In genomic region chr3:194801378-194802124, GRCh38 we compare ENCODE assay signal across 17 cellular contexts.
"Had no signal": no experiment of that assay in that cellular context is flagged by ENCODE, and none has a peak within 500 bp of the region (broad histone marks: within the 10 kb centered on the region; RNA-seq: fewer than 3 reads in every experiment).

No MANE protein-coding gene starts in this region.

- H3K27ac ChIP-seq: breast epithelium, gastroesophageal sphincter, hepatocyte, lower lobe of right lung, ovary, stomach, thoracic aorta had no signal

- H3K36me3 ChIP-seq: breast epithelium, gastroesophageal sphincter, lower lobe of right lung, ovary, stomach, thoracic aorta had no signal

- H3K4me1 Mint-ChIP-seq: activated naive CD8-positive, alpha-beta T cell treated with anti-CD3 and anti-CD28 coated beads, Interleukin-2, amount 10 ng/mL, durations not matched to agents 7 days and 5 days had no signal

- H3K4me1 ChIP-seq: breast epithelium, lower lobe of right lung, stomach had no signal

- H3K27me3 ChIP-seq: breast epithelium, ovary, stomach had no signal

- H3K9me3 ChIP-seq: breast epithelium, lower lobe of right lung, ovary, stomach, thoracic aorta had no signal

- DNase-seq: activated CD4-positive, alpha-beta memory T cell treated with anti-CD3 and anti-CD28 coated beads for 36 hours; activated gamma-delta T cell treated with Interleukin-2 at 50 U/mL for 16 hours; activated naive CD8-positive, alpha-beta T cell treated with anti-CD3 and anti-CD28 coated beads, Interleukin-2, amount 10 ng/mL, durations not matched to agents 7 days and 5 days; activated T-cell treated with anti-CD3 and anti-CD28 coated beads, Interleukin-2, amount 50 U/mL, for 72 hours; effector memory CD4-positive, alpha-beta T cell; kidney; lower lobe of right lung; ovary; stimulated activated CD4-positive, alpha-beta T cell treated with anti-CD3 and anti-CD28 coated beads, Interleukin-15, amount 100 ng/mL, for 24 hours; stimulated activated CD4-positive, alpha-beta T cell treated with anti-CD3 and anti-CD28 coated beads, Interleukin-4, amount 100 ng/mL, for 24 hours; stomach; SW 1271 had no signal

- H3K27ac Mint-ChIP-seq: activated CD4-positive, alpha-beta memory T cell treated with anti-CD3 and anti-CD28 coated beads for 36 hours; activated naive CD8-positive, alpha-beta T cell treated with anti-CD3 and anti-CD28 coated beads, Interleukin-2, amount 10 ng/mL, durations not matched to agents 7 days and 5 days; activated T-cell treated with anti-CD3 and anti-CD28 coated beads, Interleukin-2, amount 50 U/mL, for 72 hours; T-helper 2 cell treated with Interferon-gamma antibody and Interleukin-4, amounts not matched to agents 5 μg/mL and 100 μg/mL, for 36 hours had no signal

- ATAC-seq: activated T-cell treated with anti-CD3 and anti-CD28 coated beads, Interleukin-2, amount 50 U/mL, for 72 hours; gastroesophageal sphincter; lower lobe of right lung had no signal

- H3K4me2 ChIP-seq: hepatocyte had no signal

- H2AFZ ChIP-seq: hepatocyte had no signal

- H3K36me3 Mint-ChIP-seq: activated CD4-positive, alpha-beta memory T cell treated with anti-CD3 and anti-CD28 coated beads for 36 hours had no signal

- H3K4me3 Mint-ChIP-seq: activated CD4-positive, alpha-beta memory T cell treated with anti-CD3 and anti-CD28 coated beads for 36 hours; activated naive CD8-positive, alpha-beta T cell treated with anti-CD3 and anti-CD28 coated beads, Interleukin-2, amount 10 ng/mL, durations not matched to agents 7 days and 5 days; activated T-cell treated with anti-CD3 and anti-CD28 coated beads, Interleukin-2, amount 50 U/mL, for 72 hours; T-helper 2 cell treated with Interferon-gamma antibody and Interleukin-4, amounts not matched to agents 5 μg/mL and 100 μg/mL, for 36 hours had no signal

- H3K4me3 ChIP-seq: breast epithelium, gastroesophageal sphincter, hepatocyte, lower lobe of right lung, ovary, stomach, thoracic aorta had no signal
